ENCODE assay signal across 22 cellular contexts in the genomic region with DNA sequence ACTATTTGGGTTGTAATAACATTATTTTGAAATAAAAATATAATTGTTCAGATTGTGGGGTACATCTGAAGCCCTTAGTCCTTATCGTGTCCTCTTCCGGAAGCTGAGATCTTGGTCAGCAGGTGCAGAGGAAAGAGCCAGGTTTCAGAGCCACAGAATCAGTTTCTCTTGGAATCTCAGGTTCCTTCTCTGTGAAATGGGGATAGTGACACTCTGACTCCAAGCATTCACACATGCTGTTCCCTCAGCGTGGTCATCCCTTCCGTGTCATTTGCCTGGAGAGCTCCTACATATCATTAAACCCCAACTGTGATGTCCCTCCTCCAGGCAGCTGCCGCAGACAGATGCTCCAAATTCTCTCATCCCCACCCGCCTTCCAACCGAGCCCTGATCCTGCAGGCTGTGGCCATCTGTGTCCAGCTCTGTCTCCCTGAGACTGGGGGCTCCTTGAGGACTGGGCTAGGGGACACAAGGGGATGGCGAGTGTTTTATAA. TPM values are rescaled to one million over a fixed set of nuclear protein-coding genes. Genes with fewer than 3 reads are reported as not detected.
DNase-seq lines count a peak whose midpoint lies in the region; ATAC-seq, FAIRE-seq and TF ChIP-seq lines count a peak whose summit lies in the region.
"Had no signal": no experiment of that assay in that cellular context is flagged by ENCODE, and none has a peak within 500 bp of the region (broad histone marks: within the 10 kb centered on the region; RNA-seq: fewer than 3 reads in every experiment).

No MANE protein-coding gene starts in this region.

- H3K79me2 ChIP-seq in GM12878 (ENCODE audit: control insufficient read depth, insufficient read depth, low read length) (no peaks in the 10 kb centered on the region), neural progenitor cell (ENCODE audit: low read depth) (no peaks in the 10 kb centered on the region)

- no peak overlapping the region for H2AFZ ChIP-seq in GM12878 (ENCODE audit: control insufficient read depth, low read depth, low read length)
- H2AFZ ChIP-seq in neural progenitor cell (replicated peaks): no peak overlapping the region

- no peaks in the 10 kb centered on the region for H3K9me3 ChIP-seq in heart right ventricle
- H3K9me3 ChIP-seq in GM12878 (replicated peaks; ENCODE audit: control insufficient read depth, insufficient read depth, low read length): no peaks in the 10 kb centered on the region
- H3K9me3 ChIP-seq in neural progenitor cell (ENCODE audit: low read depth): no peaks in the 10 kb centered on the region
- H3K9me3 ChIP-seq in upper lobe of left lung: no peaks in the 10 kb centered on the region
- H3K9me3 ChIP-seq: prostate gland had no signal

- SMC1A ChIA-PET in GM12878 (lab: Charles Lee; ENCODE audit: uncharacterized antibody, unreplicated experiment): interaction anchor here (0.8 to 1.9 kb wide), 3 partner anchors 109 to 125 kb away, joined by 3 to 4 read pairs (median 3); no protein-coding TSS in a partner anchor

- no peaks in the 10 kb centered on the region for H3K27me3 ChIP-seq in heart right ventricle
- H3K27me3 ChIP-seq in GM12878 (replicated peaks in 1 of 2; ENCODE audit: control insufficient read depth in 2 of 2, insufficient read depth in 2 of 2, low read length in 1 of 2): no peaks in the 10 kb centered on the region; a peak in 1 of 4 replicates
- H3K27me3 ChIP-seq in neural progenitor cell: no peaks in the 10 kb centered on the region
- H3K27me3 ChIP-seq in upper lobe of left lung: no peaks in the 10 kb centered on the region

- H3F3A ChIP-seq in neural progenitor cell (ENCODE audit: low read depth): no peaks in the 10 kb centered on the region

- DNase-seq in heart right ventricle (no peak), Right ventricle myocardium inferior (ENCODE audit: missing footprints) (no peak), GM12878 (ENCODE audit: low read depth, low spot score) (no peak), neural progenitor cell (ENCODE audit: low spot score) (no peak), upper lobe of left lung (no peak), glomerular visceral epithelial cell (ENCODE audit: extremely low spot score) (no peak), chondrocyte (ENCODE audit: low spot score) (no peak), SK-N-DZ (ENCODE audit: low spot score) (no peak)
- DNase-seq: activated CD8-positive, alpha-beta T cell treated with anti-CD3 and anti-CD28 coated beads, Interleukin-2, amount 10 ng/mL, durations not matched to agents 7 days and 5 days; activated naive CD4-positive, alpha-beta T cell treated with anti-CD3 and anti-CD28 coated beads, Interleukin-2, amount 50 U/mL, for 16 hours; activated T-cell treated with anti-CD3 and anti-CD28 coated beads, Interleukin-2, amount 50 U/mL, for 24 hours; DMS 273 treated with DMSO at 0.1 percent for 48 hours; GOT3; NCI-H1417 treated with DMSO at 0.1 percent for 48 hours; NCI-H524 treated with DMSO at 0.1 percent for 48 hours; stimulated activated naive CD4-positive, alpha-beta T cell; WERI-Rb-1 had no signal

- POLR2A ChIA-PET in GM12878 (lab: Charles Lee): interaction anchor here (1.2 kb wide), 1 partner anchor 84 kb away, joined by 6 read pairs; no protein-coding TSS in a partner anchor

- no peaks in the 10 kb centered on the region for H3K36me3 Mint-ChIP-seq in neural progenitor cell
- no peaks in the 10 kb centered on the region for H3K36me3 Mint-ChIP-seq in chondrocyte (ENCODE audit: low read depth)
- H3K36me3 Mint-ChIP-seq: mesothelial cell of epicardium had no signal

- intact Hi-C loops in heart right ventricle (cut with DNase I) (loop anchor here in 5 of 10 donors (1.0 to 10.0 kb wide), 8 partner anchors 25 to 69 kb away; partner anchors contain the start of gene KLF2 (in 2 of the 5)), Right ventricle myocardium inferior (cut with DNase I) (loop anchor here (2.0 kb wide), 1 partner anchor 25 kb away; no protein-coding TSS in a partner anchor), GM12878 (cut with micrococcal nuclease; ENCODE audit: unreplicated experiment) (no loop called here)

- H3K27ac ChIP-seq in heart right ventricle (peak overlapping the region; percentile 77 to 96 (median 89)), GM12878 (ENCODE audit: control insufficient read depth, insufficient read depth) (no peak overlapping the region), neural progenitor cell (no peak overlapping the region), upper lobe of left lung (peak overlapping the region; percentile 80 to 93 (median 85))
- H3K27ac ChIP-seq: C4-2B, prostate gland, WERI-Rb-1 had no signal

- no peaks in the 10 kb centered on the region for H3K4me1 Mint-ChIP-seq in neural progenitor cell
- no peaks in the 10 kb centered on the region for H3K4me1 Mint-ChIP-seq in chondrocyte (ENCODE audit: low read depth)

- RAD21 ChIA-PET in GM12878 (lab: Charles Lee; ENCODE audit: unreplicated experiment): interaction anchor here (1.0 to 2.5 kb wide), 3 partner anchors 110 to 125 kb away, joined by 3 to 10 read pairs (median 4); no protein-coding TSS in a partner anchor

- no peak overlapping the region for H3K4me3 ChIP-seq in heart right ventricle
- no peak overlapping the region for H3K4me3 ChIP-seq in GM12878
- no peak overlapping the region for H3K4me3 ChIP-seq in neural progenitor cell
- H3K4me3 ChIP-seq in upper lobe of left lung: no peak overlapping the region
- H3K4me3 ChIP-seq: prostate gland had no signal

- no peak for TF ChIP-seq CTCF in heart right ventricle (IDR thresholded peaks at IDR 0.05)
- no peak for TF ChIP-seq CTCF in GM12878 (IDR thresholded peaks at IDR 0.05 in 2 of 3, conservative IDR thresholded peaks at IDR 0.05 in 1 of 3; ENCODE audit: control insufficient read depth in 2 of 3, extremely low read depth in 1 of 3, insufficient read depth in 1 of 3, low read depth in 3 of 3, low read length in 3 of 3)
- TF ChIP-seq CTCF in neural progenitor cell (IDR thresholded peaks at IDR 0.05): no peak
- TF ChIP-seq CTCF in upper lobe of left lung (IDR thresholded peaks at IDR 0.05): no peak
- TF ChIP-seq CTCF in chondrocyte (IDR thresholded peaks at IDR 0.05): no peak

- WGBS in heart right ventricle, 2 donors: 92 to 95% methylated on average over 8 of the region's 8 CpGs
- 65% methylated on average over 8 of the region's 8 CpGs for WGBS in GM12878 (ENCODE audit: insufficient coverage, insufficient replicate concordance, low lambda C conversion rate, missing lambda C conversion rate)
- WGBS in upper lobe of left lung, 2 donors: 91 to 94% methylated on average over 8 of the region's 8 CpGs

- CTCF ChIA-PET in GM12878 (lab: Yijun Ruan, JAX): interaction anchor here (0.8 to 2.9 kb wide), 3 partner anchors 9 to 125 kb away, joined by 3 to 18 read pairs (median 5); no protein-coding TSS in a partner anchor

- TF ChIP-seq EP300 in GM12878 (IDR thresholded peaks at IDR 0.05; ENCODE audit: borderline replicate concordance in 1 of 2, control insufficient read depth in 1 of 2, low read depth in 2 of 2, low read length in 2 of 2) (no peak), upper lobe of left lung (IDR thresholded peaks at IDR 0.05) (no peak)

- peak overlapping the region; percentile 29 for H3K27ac Mint-ChIP-seq in neural progenitor cell
- no peak overlapping the region for H3K27ac Mint-ChIP-seq in chondrocyte (ENCODE audit: unreplicated experiment)
- H3K27ac Mint-ChIP-seq: activated CD8-positive, alpha-beta T cell treated with anti-CD3 and anti-CD28 coated beads, Interleukin-2, amount 10 ng/mL, durations not matched to agents 7 days and 5 days; activated T-cell treated with anti-CD3 and anti-CD28 coated beads, Interleukin-2, amount 50 U/mL, for 24 hours; mesothelial cell of epicardium had no signal

- H3K9ac ChIP-seq in GM12878 (ENCODE audit: control insufficient read depth, insufficient read depth, low read length) (no peak overlapping the region), neural progenitor cell (no peak overlapping the region)

- no peaks in the 10 kb centered on the region for H4K20me1 ChIP-seq in GM12878 (ENCODE audit: control insufficient read depth, insufficient read depth)
- no peaks in the 10 kb centered on the region for H4K20me1 ChIP-seq in neural progenitor cell (ENCODE audit: low read depth)

- H3K4me3 Mint-ChIP-seq in neural progenitor cell (no peak overlapping the region), chondrocyte (ENCODE audit: unreplicated experiment) (no peak overlapping the region)
- H3K4me3 Mint-ChIP-seq: activated CD8-positive, alpha-beta T cell treated with anti-CD3 and anti-CD28 coated beads, Interleukin-2, amount 10 ng/mL, durations not matched to agents 7 days and 5 days; activated T-cell treated with anti-CD3 and anti-CD28 coated beads, Interleukin-2, amount 50 U/mL, for 24 hours; mesothelial cell of epicardium had no signal

- TF ChIP-seq POLR2A in GM12878 (IDR thresholded peaks at IDR 0.05; ENCODE audit: low read depth, low read length): no peak
- TF ChIP-seq POLR2A in upper lobe of left lung (IDR thresholded peaks at IDR 0.05): no peak

- in situ Hi-C loops in GM12878 (cut with MboI): no loop called here

- BruUV-seq in GM12878 (replicated peaks; lab: Mats Ljungman, UMichigan): no TSS peak

- H3K4me1 ChIP-seq in heart right ventricle: peaks cover 7 to 57% (median 43%) of the 10 kb centered on the region in 9 donors
- peaks cover 57% of the 10 kb centered on the region for H3K4me1 ChIP-seq in GM12878 (ENCODE audit: control insufficient read depth, insufficient read depth, low read length)
- H3K4me1 ChIP-seq in neural progenitor cell: no peaks in the 10 kb centered on the region
- peaks cover 42 to 51% (median 47%) of the 10 kb centered on the region in 4 donors for H3K4me1 ChIP-seq in upper lobe of left lung
- H3K4me1 ChIP-seq: prostate gland had no signal

- H3K36me3 ChIP-seq in heart right ventricle (no peaks in the 10 kb centered on the region), GM12878 (ENCODE audit: control insufficient read depth in 2 of 2, insufficient read depth in 2 of 2, low read length in 1 of 2) (no peaks in the 10 kb centered on the region), neural progenitor cell (no peaks in the 10 kb centered on the region), upper lobe of left lung (no peaks in the 10 kb centered on the region)
- H3K36me3 ChIP-seq: prostate gland, WERI-Rb-1 had no signal

- H3K4me2 ChIP-seq in GM12878 (ENCODE audit: control insufficient read depth, insufficient read depth): no peak overlapping the region; the same call in 1 of the 2 replicates
- no peak overlapping the region for H3K4me2 ChIP-seq in neural progenitor cell

- TF ChIP-seq RAD21 in GM12878 (IDR thresholded peaks at IDR 0.05; ENCODE audit: insufficient read depth, low read depth, low read length): no peak

- H3K27me3 Mint-ChIP-seq in neural progenitor cell (ENCODE audit: insufficient read depth, low read depth) (peaks cover 4% of the 10 kb centered on the region), chondrocyte (ENCODE audit: low read depth) (peaks cover 10% of the 10 kb centered on the region)
- H3K27me3 Mint-ChIP-seq: activated T-cell treated with anti-CD3 and anti-CD28 coated beads, Interleukin-2, amount 50 U/mL, for 24 hours had no signal

- no peaks in the 10 kb centered on the region for H3K9me3 Mint-ChIP-seq in neural progenitor cell
- no peaks in the 10 kb centered on the region for H3K9me3 Mint-ChIP-seq in chondrocyte (ENCODE audit: low read depth)
- H3K9me3 Mint-ChIP-seq: activated T-cell treated with anti-CD3 and anti-CD28 coated beads, Interleukin-2, amount 50 U/mL, for 24 hours; mesothelial cell of epicardium had no signal

- no peak for FAIRE-seq in GM12878 (lab: Jason Lieb, UNC)
- FAIRE-seq: astrocyte, keratinocyte had no signal

- ATAC-seq in heart right ventricle: no peak
- no peak for ATAC-seq in Right ventricle myocardium inferior
- ATAC-seq in GM12878: no peak
- no peak for ATAC-seq in upper lobe of left lung (ENCODE audit: low FRiP score in 2 of 2)
- ATAC-seq: activated CD8-positive, alpha-beta T cell treated with anti-CD3 and anti-CD28 coated beads, Interleukin-2, amount 10 ng/mL, durations not matched to agents 7 days and 5 days had no signal

RNA-seq across cellular contexts. Expression of gene AP1M1, which starts 59.8 kb away (rescaled TPM):
- total RNA-seq in heart right ventricle (10 to 100 TPM; 34.3 to 53.8 (median 47.0) TPM), Right ventricle myocardium inferior (39.4 TPM), GM12878 (2014; rRNA removed) (60.9 and 74.8 TPM in 2 replicates), GM12878 (2014; rRNA removed; fragmentation: Illumina TruSeq; extraction: Trizol) (26.7 and 28.8 TPM in 2 replicates), GM12878 (2021) (74.7 and 76.5 TPM in 2 replicates), neural progenitor cell (ENCODE audit: low replicate concordance) (26.5 and 53.3 TPM in 2 replicates), upper lobe of left lung (10 to 100 TPM; 45.7 to 87.7 (median 62.5) TPM), chondrocyte (78.3 to 91.2 TPM (median 81.8 TPM) in 3 replicates)
- polyA plus RNA-seq in heart right ventricle (10 to 100 TPM; 25.5 to 79.0 TPM), GM12878 (2011; rRNA removed) (25.4 and 37.8 TPM in 2 replicates), GM12878 (2014; fragmentation: Illumina TruSeq; extraction: Trizol) (33.8 and 36.8 TPM in 2 replicates), GM12878 (2014; fragmentation: Nextera tagmentation; extraction: Ambion mirVana) (1 to 10 TPM; 1.0 to 5.6 TPM), GM12878 (2014; rRNA removed) (51.6 and 64.7 TPM in 2 replicates), GM12878 (2016; fragmentation: Nextera tagmentation; extraction: Ambion mirVana) (100 to 1,000 TPM; 108 to 116 TPM)
- 32.4 and 32.5 TPM in 2 replicates for total RNA-seq in GM12878 (2013; cell fraction: nucleolus; rRNA removed)
- polyA plus RNA-seq in GM12878 (2011; ENCODE audit: low read depth): 18.0 TPM
- 53.3 and 59.2 TPM in 2 replicates for polyA plus RNA-seq in GM12878 (2011; cell fraction: cytosol; rRNA removed)
- polyA plus RNA-seq in GM12878 (2011; cell fraction: nucleus; rRNA removed): 80.0 and 94.6 TPM in 2 replicates
- polyA plus RNA-seq in GM12878 (2012): 51.9 and 71.8 TPM in 2 replicates
- 37.5 and 44.4 TPM in 2 replicates for polyA minus RNA-seq in GM12878 (2011; rRNA and poly(A)+ RNA removed)
- polyA minus RNA-seq in GM12878 (2011; cell fraction: cytosol; rRNA and poly(A)+ RNA removed): 26.2 and 33.3 TPM in 2 replicates
- 24.3 and 42.8 TPM in 2 replicates for polyA minus RNA-seq in GM12878 (2011; cell fraction: nucleus; rRNA and poly(A)+ RNA removed)
- 74.0 and 117 TPM in 2 replicates for polyA plus RNA-seq in SK-N-DZ (2014; cell fraction: cytosol; rRNA removed)
- 64.4 and 74.2 TPM in 2 replicates for polyA plus RNA-seq in SK-N-DZ (2014; cell fraction: nucleus; rRNA removed)

Comparison
In these comparisons a context has a peak if more than half of its experiments do, and no peak if none do; other contexts are left out.
1. H3K27ac ChIP-seq: peak in heart right ventricle (10 of 10) and upper lobe of left lung (4 of 4); none in GM12878 (single experiment) and neural progenitor cell (single experiment).